Comparison of ENCODE assay signal across 2 cellular contexts in genomic region chr9:130885422-130886375, GRCh38.
TF ChIP-seq lines count a peak whose summit lies in the region.

No MANE protein-coding gene starts in this region.

TF ChIP-seq in SK-N-SH, 30 proteins besides CTCF, POLR2A, EP300 and RAD21 (continued from another document):
- TF ChIP-seq, protein P1, sequence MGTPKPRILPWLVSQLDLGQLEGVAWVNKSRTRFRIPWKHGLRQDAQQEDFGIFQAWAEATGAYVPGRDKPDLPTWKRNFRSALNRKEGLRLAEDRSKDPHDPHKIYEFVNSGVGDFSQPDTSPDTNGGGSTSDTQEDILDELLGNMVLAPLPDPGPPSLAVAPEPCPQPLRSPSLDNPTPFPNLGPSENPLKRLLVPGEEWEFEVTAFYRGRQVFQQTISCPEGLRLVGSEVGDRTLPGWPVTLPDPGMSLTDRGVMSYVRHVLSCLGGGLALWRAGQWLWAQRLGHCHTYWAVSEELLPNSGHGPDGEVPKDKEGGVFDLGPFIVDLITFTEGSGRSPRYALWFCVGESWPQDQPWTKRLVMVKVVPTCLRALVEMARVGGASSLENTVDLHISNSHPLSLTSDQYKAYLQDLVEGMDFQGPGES (IDR thresholded peaks at IDR 0.05; ENCODE audit: low read depth, low read length), result no peak

TF ChIP-seq in SK-N-SH treated with all-trans-retinoic acid at 6 μM for 48 hours, 23 proteins besides CTCF, POLR2A, EP300 and RAD21 (continued from another document):
- TF ChIP-seq, protein P2, sequence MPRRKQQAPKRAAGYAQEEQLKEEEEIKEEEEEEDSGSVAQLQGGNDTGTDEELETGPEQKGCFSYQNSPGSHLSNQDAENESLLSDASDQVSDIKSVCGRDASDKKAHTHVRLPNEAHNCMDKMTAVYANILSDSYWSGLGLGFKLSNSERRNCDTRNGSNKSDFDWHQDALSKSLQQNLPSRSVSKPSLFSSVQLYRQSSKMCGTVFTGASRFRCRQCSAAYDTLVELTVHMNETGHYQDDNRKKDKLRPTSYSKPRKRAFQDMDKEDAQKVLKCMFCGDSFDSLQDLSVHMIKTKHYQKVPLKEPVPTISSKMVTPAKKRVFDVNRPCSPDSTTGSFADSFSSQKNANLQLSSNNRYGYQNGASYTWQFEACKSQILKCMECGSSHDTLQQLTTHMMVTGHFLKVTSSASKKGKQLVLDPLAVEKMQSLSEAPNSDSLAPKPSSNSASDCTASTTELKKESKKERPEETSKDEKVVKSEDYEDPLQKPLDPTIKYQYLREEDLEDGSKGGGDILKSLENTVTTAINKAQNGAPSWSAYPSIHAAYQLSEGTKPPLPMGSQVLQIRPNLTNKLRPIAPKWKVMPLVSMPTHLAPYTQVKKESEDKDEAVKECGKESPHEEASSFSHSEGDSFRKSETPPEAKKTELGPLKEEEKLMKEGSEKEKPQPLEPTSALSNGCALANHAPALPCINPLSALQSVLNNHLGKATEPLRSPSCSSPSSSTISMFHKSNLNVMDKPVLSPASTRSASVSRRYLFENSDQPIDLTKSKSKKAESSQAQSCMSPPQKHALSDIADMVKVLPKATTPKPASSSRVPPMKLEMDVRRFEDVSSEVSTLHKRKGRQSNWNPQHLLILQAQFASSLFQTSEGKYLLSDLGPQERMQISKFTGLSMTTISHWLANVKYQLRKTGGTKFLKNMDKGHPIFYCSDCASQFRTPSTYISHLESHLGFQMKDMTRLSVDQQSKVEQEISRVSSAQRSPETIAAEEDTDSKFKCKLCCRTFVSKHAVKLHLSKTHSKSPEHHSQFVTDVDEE (CRISPR knock-in tag; IDR thresholded peaks at IDR 0.05), result no peak
